Comparison of ENCODE assay signal across 10 cellular contexts in the genomic region with DNA sequence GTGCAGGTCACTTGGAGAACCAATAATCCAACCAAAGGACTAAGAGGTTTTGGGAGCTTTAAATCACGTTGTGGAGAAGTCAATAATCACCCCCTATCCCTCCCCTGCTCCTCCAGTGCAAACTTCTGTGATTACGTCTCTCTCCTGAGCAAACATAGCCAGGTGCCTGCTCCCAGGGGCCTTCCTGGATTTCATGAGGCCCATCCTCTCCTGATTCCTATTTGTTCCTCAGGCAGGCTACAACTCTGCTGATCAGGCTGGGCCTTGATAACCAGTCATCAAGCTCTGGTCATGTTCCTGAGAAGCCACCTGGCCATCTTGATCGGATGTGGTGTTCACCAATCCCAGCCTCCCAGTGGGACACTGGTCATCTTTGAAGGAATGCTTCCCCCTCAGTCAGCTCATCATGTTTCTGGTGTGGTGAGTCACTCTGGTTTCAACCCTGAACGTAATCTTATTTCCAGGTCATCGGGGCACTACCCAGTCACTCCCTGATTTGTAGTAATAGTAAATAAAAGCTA. TPM values are rescaled to one million over a fixed set of nuclear protein-coding genes. Genes with fewer than 3 reads are reported as not detected.
DNase-seq lines count a peak whose midpoint lies in the region; ATAC-seq and TF ChIP-seq lines count a peak whose summit lies in the region.
"Had no signal": no experiment of that assay in that cellular context is flagged by ENCODE, and none has a peak within 500 bp of the region (broad histone marks: within the 10 kb centered on the region; RNA-seq: fewer than 3 reads in every experiment).

No MANE protein-coding gene starts in this region.

- no peak overlapping the region for H3K4me3 ChIP-seq in choroid plexus epithelial cell (ENCODE audit: low read depth, low read length)

- no peak for ATAC-seq in GM21529 (IDR thresholded peaks at IDR 0.05; ENCODE audit: unreplicated experiment)
- ATAC-seq: naive thymus-derived CD8-positive, alpha-beta T cell had no signal

- H3K27me3 Mint-ChIP-seq in neural crest cell (ENCODE audit: low read depth): no peaks in the 10 kb centered on the region

- no peaks in the 10 kb centered on the region for H3K36me3 Mint-ChIP-seq in neural crest cell (ENCODE audit: low read depth)

- peak overlapping the region; percentile 88 for H3K4me3 Mint-ChIP-seq in neural crest cell

- DNase-seq in EL (peak; percentile 88), NCI-H510A treated with DMSO at 0.1 percent for 48 hours (lab: John Stamatoyannopoulos, UW) (peak; percentile 69), choroid plexus epithelial cell (ENCODE audit: low read depth) (peak; percentile 60), neural crest cell (ENCODE audit: low read depth, low spot score) (no peak), C1 segment of cervical spinal cord (lab: John Stamatoyannopoulos, UW) (no peak), NCI-H1694 (lab: John Stamatoyannopoulos, UW) (no peak)
- no peak for DNase-seq in activated CD8-positive, alpha-beta memory T cell treated with anti-CD3 and anti-CD28 coated beads, Interleukin-2, amount 50 U/mL, for 4 hours
- DNase-seq: activated T-cell treated with anti-CD3 and anti-CD28 coated beads, Interleukin-2, amount 50 U/mL, for 1 hour; naive thymus-derived CD8-positive, alpha-beta T cell had no signal

- TF ChIP-seq CTCF in choroid plexus epithelial cell (conservative IDR thresholded peaks at IDR 0.05; ENCODE audit: low read depth, low read length) (no peak), neural crest cell (conservative IDR thresholded peaks at IDR 0.05) (no peak)

- H3K27ac Mint-ChIP-seq in neural crest cell (ENCODE audit: unreplicated experiment): no peak overlapping the region

- H3K4me1 Mint-ChIP-seq in neural crest cell: peaks cover 38% of the 10 kb centered on the region

- no peaks in the 10 kb centered on the region for H3K9me3 Mint-ChIP-seq in neural crest cell
- H3K9me3 Mint-ChIP-seq: naive thymus-derived CD8-positive, alpha-beta T cell had no signal

RNA-seq across cellular contexts. Expression of gene ZNF710, which starts 2.9 kb away (rescaled TPM):
- total RNA-seq in neural crest cell: 60.3 and 64.4 TPM in 2 replicates

Comparison
In these comparisons a context has a peak if more than half of its experiments do, and no peak if none do; other contexts are left out.
1. DNase-seq: peak in EL (single experiment), NCI-H510A treated with DMSO at 0.1 percent for 48 hours (single experiment) and choroid plexus epithelial cell (single experiment); none in neural crest cell (single experiment), activated CD8-positive, alpha-beta memory T cell treated with anti-CD3 and anti-CD28 coated beads, Interleukin-2, amount 50 U/mL, for 4 hours (single experiment), C1 segment of cervical spinal cord (0 of 14) and NCI-H1694 (single experiment).